ENCODE assay signal across 3 cellular contexts in genomic region chr12:132389526-132390286, GRCh38.
TF ChIP-seq lines count a peak whose summit lies in the region.

No MANE protein-coding gene starts in this region.

TF ChIP-seq in SK-N-SH, 30 proteins besides CTCF, POLR2A, EP300 and RAD21:
- peak; percentile 76; the same call in 1 of the 2 replicates for TF ChIP-seq GATA2 (CRISPR knock-in tag; IDR thresholded peaks at IDR 0.05)
- TF ChIP-seq RCOR1 (IDR thresholded peaks at IDR 0.05; ENCODE audit: low read length) = peak; percentile 35; the same call in 1 of the 2 replicates
- no peak for TF ChIP-seq ZBTB33 (IDR thresholded peaks at IDR 0.05; ENCODE audit: borderline replicate concordance, low read depth)

TF ChIP-seq in SK-N-SH treated with all-trans-retinoic acid at 6 μM for 48 hours, 23 proteins besides CTCF, POLR2A, EP300 and RAD21:
- TF ChIP-seq ZFP30 (CRISPR knock-in tag; IDR thresholded peaks at IDR 0.05) (no peak), ZNF565 (CRISPR knock-in tag; conservative IDR thresholded peaks at IDR 0.05; ENCODE audit: low read depth) (no peak), SNAI2 (CRISPR knock-in tag; IDR thresholded peaks at IDR 0.05) (no peak), ZC3H10 (CRISPR knock-in tag; IDR thresholded peaks at IDR 0.05) (no peak), ZNF8 (CRISPR knock-in tag; IDR thresholded peaks at IDR 0.05) (no peak), ZNF70 (CRISPR knock-in tag; IDR thresholded peaks at IDR 0.05) (no peak), ESRRG (CRISPR knock-in tag; IDR thresholded peaks at IDR 0.05) (no peak), TOX (CRISPR knock-in tag; IDR thresholded peaks at IDR 0.05; ENCODE audit: borderline replicate concordance) (no peak), ARNTL (CRISPR knock-in tag; IDR thresholded peaks at IDR 0.05; ENCODE audit: borderline replicate concordance, low read depth) (no peak), GLIS3 (CRISPR knock-in tag; IDR thresholded peaks at IDR 0.05) (no peak), POU6F1 (CRISPR knock-in tag; IDR thresholded peaks at IDR 0.05; ENCODE audit: borderline replicate concordance, low read depth) (no peak), TSHZ2 (CRISPR knock-in tag; IDR thresholded peaks at IDR 0.05) (no peak), CSDC2 (CRISPR knock-in tag; IDR thresholded peaks at IDR 0.05) (no peak), BACH2 (CRISPR knock-in tag; IDR thresholded peaks at IDR 0.05; ENCODE audit: borderline replicate concordance) (no peak), ZFP3 (CRISPR knock-in tag; IDR thresholded peaks at IDR 0.05) (no peak), PPARA (CRISPR knock-in tag; IDR thresholded peaks at IDR 0.05; ENCODE audit: borderline replicate concordance) (no peak), CSRNP3 (CRISPR knock-in tag; IDR thresholded peaks at IDR 0.05) (no peak), PATZ1 (CRISPR knock-in tag; IDR thresholded peaks at IDR 0.05; ENCODE audit: borderline replicate concordance) (no peak), TCF4 (CRISPR knock-in tag; IDR thresholded peaks at IDR 0.05; ENCODE audit: borderline replicate concordance) (no peak), ISL1 (CRISPR knock-in tag; IDR thresholded peaks at IDR 0.05) (no peak)

TF ChIP-seq in H1, 55 proteins besides CTCF, POLR2A, EP300 and RAD21:
- TF ChIP-seq HDAC6 (IDR thresholded peaks at IDR 0.05; ENCODE audit: low read depth, low read length) = no peak
- TF ChIP-seq SUZ12 (IDR thresholded peaks at IDR 0.05; ENCODE audit: low read length) = no peak
- no peak for TF ChIP-seq TCF12 (IDR thresholded peaks at IDR 0.05; ENCODE audit: low read depth, low read length)
- no peak for TF ChIP-seq ASH2L (IDR thresholded peaks at IDR 0.05; ENCODE audit: low read length)
- no peak for TF ChIP-seq TAF7 (optimal IDR thresholded peaks at IDR 0.05; ENCODE audit: borderline replicate concordance, low read depth, low read length)
- TF ChIP-seq E2F6 (IDR thresholded peaks at IDR 0.05) = no peak
- no peak for TF ChIP-seq CEBPB (IDR thresholded peaks at IDR 0.05; ENCODE audit: low read depth, low read length)
- TF ChIP-seq SIN3A (conservative IDR thresholded peaks at IDR 0.05 in 1 of 2, IDR thresholded peaks at IDR 0.05 in 1 of 2; ENCODE audit: low read depth in 1 of 2, low read length in 2 of 2) = no peak
- TF ChIP-seq MAFK (IDR thresholded peaks at IDR 0.05; ENCODE audit: low read depth, low read length) = no peak
- no peak for TF ChIP-seq SIX5 (IDR thresholded peaks at IDR 0.05; ENCODE audit: low read depth, low read length)
- TF ChIP-seq KDM1A (IDR thresholded peaks at IDR 0.05; ENCODE audit: borderline replicate concordance, low read length) = no peak
- TF ChIP-seq MAX (IDR thresholded peaks at IDR 0.05) = no peak
- no peak for TF ChIP-seq POU5F1 (IDR thresholded peaks at IDR 0.05; ENCODE audit: low read depth, low read length)
- no peak for TF ChIP-seq SP4 (IDR thresholded peaks at IDR 0.05; ENCODE audit: low read length)
- no peak for TF ChIP-seq USF2 (IDR thresholded peaks at IDR 0.05; ENCODE audit: low read length)
- TF ChIP-seq JUND (IDR thresholded peaks at IDR 0.05; ENCODE audit: low read length) = no peak
- no peak for TF ChIP-seq SIRT6 (IDR thresholded peaks at IDR 0.05; ENCODE audit: low read length)
- TF ChIP-seq CHD1 (IDR thresholded peaks at IDR 0.05; ENCODE audit: low read depth, low read length) = no peak
- no peak for TF ChIP-seq SP1 (IDR thresholded peaks at IDR 0.05; ENCODE audit: low read depth, low read length)
- TF ChIP-seq ATF2 (IDR thresholded peaks at IDR 0.05; ENCODE audit: low read length) = no peak
